Comparison of ENCODE assay signal across 22 cellular contexts in the genomic region with DNA sequence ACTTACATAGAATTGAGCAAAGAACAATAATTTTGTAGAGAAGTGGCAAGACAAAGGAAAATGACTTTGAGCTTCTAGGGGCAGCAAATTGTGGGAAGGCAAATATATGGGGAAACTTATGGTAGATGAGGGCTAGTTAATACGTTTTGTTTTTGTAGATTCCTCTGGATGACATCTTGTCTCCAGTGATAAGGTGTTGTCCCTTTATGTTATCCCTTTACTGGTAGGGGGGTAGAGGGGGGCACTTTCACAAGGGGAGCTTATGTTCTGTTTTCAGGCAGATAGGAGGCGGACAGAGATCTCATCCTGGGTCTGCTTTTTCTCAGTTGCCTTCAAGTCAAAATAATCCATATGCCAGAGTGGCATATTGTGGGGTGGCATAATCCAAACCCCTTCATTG.
"Had no signal": no experiment of that assay in that cellular context is flagged by ENCODE, and none has a peak within 500 bp of the region (broad histone marks: within the 10 kb centered on the region; RNA-seq: fewer than 3 reads in every experiment).

No MANE protein-coding gene starts in this region.

- H3K4me1 ChIP-seq: gastrocnemius medialis, suprapubic skin had no signal

- FAIRE-seq: endometrium had no signal

- H3K9me3 ChIP-seq: gastrocnemius medialis, heart right ventricle, neutrophil, spleen, suprapubic skin, thyroid gland, upper lobe of left lung, uterus had no signal

- H3K4me3 ChIP-seq: dorsolateral prefrontal cortex, gastrocnemius medialis, heart right ventricle, spleen, suprapubic skin, thyroid gland, upper lobe of left lung, uterus had no signal

- H3K9me3 Mint-ChIP-seq: mesothelial cell of epicardium had no signal

- H3K36me3 ChIP-seq: gastrocnemius medialis, heart right ventricle, neutrophil, suprapubic skin, thyroid gland, upper lobe of left lung, uterus had no signal

- H3K27ac Mint-ChIP-seq: mesothelial cell of epicardium had no signal

- H3K27ac ChIP-seq: dorsolateral prefrontal cortex, gastrocnemius medialis, heart right ventricle, neutrophil, spleen, suprapubic skin, upper lobe of left lung, uterus had no signal

- H3K27me3 ChIP-seq: dorsolateral prefrontal cortex, gastrocnemius medialis, heart right ventricle, neutrophil, spleen, suprapubic skin, thyroid gland, upper lobe of left lung, uterus had no signal

- DNase-seq: cortex of kidney; dorsolateral prefrontal cortex; effector CD8-positive, alpha-beta T cell; gastrocnemius medialis; heart right ventricle; hypothalamus; islet precursor cell; spleen; stimulated activated CD4-positive, alpha-beta T cell treated with anti-CD3 and anti-CD28 coated beads, Interleukin-15, amount 100 ng/mL, for 24 hours; stimulated activated CD4-positive, alpha-beta T cell treated with anti-CD3 and anti-CD28 coated beads, Interleukin-1b, Interleukin-23, amount 100 ng/mL, for 48 hours; stimulated activated CD4-positive, alpha-beta T cell treated with anti-CD3 and anti-CD28 coated beads, Interleukin-4, amount 100 ng/mL, for 24 hours; stimulated activated naive CD4-positive, alpha-beta T cell; thyroid gland; uterus had no signal

- H3K4me3 Mint-ChIP-seq: mesothelial cell of epicardium had no signal

- H3K36me3 Mint-ChIP-seq: mesothelial cell of epicardium had no signal

- ATAC-seq: esophagus mucosa, gastrocnemius medialis, heart right ventricle, left lobe of liver, sciatic nerve had no signal
